Comparison of ENCODE assay signal across 8 cellular contexts in genomic region chr7:100612730-100613446, GRCh38. TPM values are rescaled to one million over a fixed set of nuclear protein-coding genes. Genes with fewer than 3 reads are reported as not detected.
DNase-seq lines count a peak whose midpoint lies in the region; ATAC-seq and TF ChIP-seq lines count a peak whose summit lies in the region.

No MANE protein-coding gene starts in this region.

- H3K36me3 Mint-ChIP-seq in activated CD4-positive, alpha-beta T cell treated with anti-CD3 and anti-CD28 coated beads for 36 hours (ENCODE audit: low read depth) = no peaks in the 10 kb centered on the region
- peaks cover 28% of the 10 kb centered on the region for H3K36me3 Mint-ChIP-seq in dendritic cell treated with granulocyte-macrophage colony-stimulating factor and Interleukin-4, amounts not matched to agents 40 ng/mL and 50 ng/mL, for 4 days (ENCODE audit: low read depth)

- H3K27me3 ChIP-seq in OCI-LY3 (ENCODE audit: low read depth, low read length) (no peaks in the 10 kb centered on the region), mucosa of stomach (ENCODE audit: control insufficient read depth, insufficient read depth, low read length) (no peaks in the 10 kb centered on the region)

- H3K4me1 ChIP-seq in OCI-LY3 (ENCODE audit: low read length) (peaks cover 9% of the 10 kb centered on the region; the same call in 1 of the 2 replicates), mucosa of stomach (ENCODE audit: control insufficient read depth, insufficient read depth, low read length) (peaks cover 11% of the 10 kb centered on the region)

- H2AFZ ChIP-seq in OCI-LY3 (ENCODE audit: low read depth, low read length) = no peak overlapping the region

- DNase-seq in activated CD4-positive, alpha-beta T cell treated with anti-CD3 and anti-CD28 coated beads for 36 hours = peak; percentile 51
- no peak for DNase-seq in activated CD4-positive, alpha-beta T cell treated with anti-CD3 and anti-CD28 coated beads, Interleukin-2, amount 50 U/mL, for 4 hours
- DNase-seq in kidney glomerular epithelial cell (lab: John Stamatoyannopoulos, UW) (no peak), NCI-H1930 (lab: John Stamatoyannopoulos, UW) (no peak)

- H3K4me2 ChIP-seq in OCI-LY3 (ENCODE audit: low read length) = peak overlapping the region; percentile 92

- H3K36me3 ChIP-seq in OCI-LY3 (replicated peaks; ENCODE audit: low read depth, low read length) (no peaks in the 10 kb centered on the region), mucosa of stomach (ENCODE audit: control insufficient read depth, insufficient read depth, low read length) (no peaks in the 10 kb centered on the region)

- no peaks in the 10 kb centered on the region for H4K20me1 ChIP-seq in OCI-LY3 (ENCODE audit: insufficient read depth, low read length)

- intact Hi-C loops in activated CD4-positive, alpha-beta T cell treated with anti-CD3 and anti-CD28 coated beads for 36 hours (cut with DNase I, micrococcal nuclease) = loop anchor here (1.0 to 5.0 kb wide), 17 partner anchors 9 to 436 kb away; partner anchors contain the start of genes FBXO24 (in 2 of the 2), GIGYF1 (in 2 of the 2), GNB2 (in 2 of the 2) and LRCH4 (in 2 of the 2)
- intact Hi-C loops in dendritic cell treated with granulocyte-macrophage colony-stimulating factor and Interleukin-4, amounts not matched to agents 40 ng/mL and 50 ng/mL, for 4 days (cut with micrococcal nuclease) = loop anchor here (1.0 to 2.0 kb wide), 2 partner anchors 14 to 61 kb away; no protein-coding TSS in a partner anchor

- CTCF ChIA-PET in activated CD4-positive, alpha-beta T cell treated with anti-CD3 and anti-CD28 coated beads for 36 hours (lab: Charles Lee) = interaction anchor here (0.6 to 3.9 kb wide), 21 partner anchors 8 to 479 kb away, joined by 3 to 22 read pairs (median 5); partner anchors contain the start of genes FBXO24, LRCH4, PCOLCE and POP7

- peaks cover 17% of the 10 kb centered on the region for H3K4me1 Mint-ChIP-seq in activated CD4-positive, alpha-beta T cell treated with anti-CD3 and anti-CD28 coated beads for 36 hours
- peaks cover 38% of the 10 kb centered on the region for H3K4me1 Mint-ChIP-seq in dendritic cell treated with granulocyte-macrophage colony-stimulating factor and Interleukin-4, amounts not matched to agents 40 ng/mL and 50 ng/mL, for 4 days (ENCODE audit: low read depth)

- H3K27ac Mint-ChIP-seq in activated CD4-positive, alpha-beta T cell treated with anti-CD3 and anti-CD28 coated beads for 36 hours = no peak overlapping the region
- peak overlapping the region; percentile 100 for H3K27ac Mint-ChIP-seq in dendritic cell treated with granulocyte-macrophage colony-stimulating factor and Interleukin-4, amounts not matched to agents 40 ng/mL and 50 ng/mL, for 4 days

- no peak for ATAC-seq in activated CD4-positive, alpha-beta T cell treated with anti-CD3 and anti-CD28 coated beads for 36 hours
- no peak for ATAC-seq in GM21381 (IDR thresholded peaks at IDR 0.05; ENCODE audit: unreplicated experiment)

- H3K79me2 ChIP-seq in OCI-LY3 (ENCODE audit: low read length) = no peaks in the 10 kb centered on the region

- H3K9ac ChIP-seq in OCI-LY3 (ENCODE audit: low read length) (peak overlapping the region; percentile 65), mucosa of stomach (ENCODE audit: low read length) (peak overlapping the region; percentile 69)

- H3K4me3 ChIP-seq in OCI-LY3 (ENCODE audit: low read length) = peak overlapping the region; percentile 84
- peak overlapping the region; percentile 63 for H3K4me3 ChIP-seq in mucosa of stomach (ENCODE audit: low read length)

- no peak overlapping the region for H3K27ac ChIP-seq in OCI-LY3 (ENCODE audit: low read length)

- no peaks in the 10 kb centered on the region for H3K9me3 ChIP-seq in OCI-LY3 (ENCODE audit: insufficient read depth, low read length)
- H3K9me3 ChIP-seq in mucosa of stomach (ENCODE audit: control insufficient read depth, low read length) = no peaks in the 10 kb centered on the region

- no peaks in the 10 kb centered on the region for H3K9me3 Mint-ChIP-seq in activated CD4-positive, alpha-beta T cell treated with anti-CD3 and anti-CD28 coated beads for 36 hours (ENCODE audit: low read depth)
- H3K9me3 Mint-ChIP-seq in dendritic cell treated with granulocyte-macrophage colony-stimulating factor and Interleukin-4, amounts not matched to agents 40 ng/mL and 50 ng/mL, for 4 days = no peaks in the 10 kb centered on the region

- H3K4me3 Mint-ChIP-seq in activated CD4-positive, alpha-beta T cell treated with anti-CD3 and anti-CD28 coated beads for 36 hours = peak overlapping the region; percentile 83
- peak overlapping the region; percentile 96 for H3K4me3 Mint-ChIP-seq in dendritic cell treated with granulocyte-macrophage colony-stimulating factor and Interleukin-4, amounts not matched to agents 40 ng/mL and 50 ng/mL, for 4 days

- POLR2A ChIA-PET in activated CD4-positive, alpha-beta T cell treated with anti-CD3 and anti-CD28 coated beads for 36 hours (lab: Charles Lee) = interaction anchor here (0.6 to 2.0 kb wide), 11 partner anchors 14 to 268 kb away, joined by 3 to 12 read pairs (median 4); partner anchors contain the start of genes FBXO24, GNB2, LRCH4 and POP7

- no peaks in the 10 kb centered on the region for H3K27me3 Mint-ChIP-seq in activated CD4-positive, alpha-beta T cell treated with anti-CD3 and anti-CD28 coated beads for 36 hours
- peaks cover 2% of the 10 kb centered on the region for H3K27me3 Mint-ChIP-seq in dendritic cell treated with granulocyte-macrophage colony-stimulating factor and Interleukin-4, amounts not matched to agents 40 ng/mL and 50 ng/mL, for 4 days

- peak; percentile 26 for TF ChIP-seq CTCF in OCI-LY3 (IDR thresholded peaks at IDR 0.05; ENCODE audit: low read depth, low read length)

RNA-seq across cellular contexts. Expression of gene MOSPD3, which starts 0.5 kb away (rescaled TPM):
- total RNA-seq in activated CD4-positive, alpha-beta T cell treated with anti-CD3 and anti-CD28 coated beads for 36 hours = 10 to 100 TPM; 14.4 to 19.9 TPM

RNA-seq across cellular contexts. Expression of gene PCOLCE, which starts 10.7 kb away (rescaled TPM):
- 1 to 10 TPM; 7.6 to 8.9 TPM for total RNA-seq in activated CD4-positive, alpha-beta T cell treated with anti-CD3 and anti-CD28 coated beads for 36 hours

RNA-seq across cellular contexts. Expression of gene FBXO24, which starts 26.8 kb away (rescaled TPM):
- 1 to 10 TPM; 1.4 to 2.1 TPM for total RNA-seq in activated CD4-positive, alpha-beta T cell treated with anti-CD3 and anti-CD28 coated beads for 36 hours

RNA-seq across cellular contexts. Expression of gene LRCH4, which starts 27.0 kb away (rescaled TPM):
- 10 to 100 TPM; 70.3 to 71.7 TPM for total RNA-seq in activated CD4-positive, alpha-beta T cell treated with anti-CD3 and anti-CD28 coated beads for 36 hours

RNA-seq across cellular contexts. Expression of gene TFR2, which starts 28.5 kb away (rescaled TPM):
- total RNA-seq in activated CD4-positive, alpha-beta T cell treated with anti-CD3 and anti-CD28 coated beads for 36 hours = 10 to 100 TPM; 10.1 to 12.4 TPM
